In the genomic region with DNA sequence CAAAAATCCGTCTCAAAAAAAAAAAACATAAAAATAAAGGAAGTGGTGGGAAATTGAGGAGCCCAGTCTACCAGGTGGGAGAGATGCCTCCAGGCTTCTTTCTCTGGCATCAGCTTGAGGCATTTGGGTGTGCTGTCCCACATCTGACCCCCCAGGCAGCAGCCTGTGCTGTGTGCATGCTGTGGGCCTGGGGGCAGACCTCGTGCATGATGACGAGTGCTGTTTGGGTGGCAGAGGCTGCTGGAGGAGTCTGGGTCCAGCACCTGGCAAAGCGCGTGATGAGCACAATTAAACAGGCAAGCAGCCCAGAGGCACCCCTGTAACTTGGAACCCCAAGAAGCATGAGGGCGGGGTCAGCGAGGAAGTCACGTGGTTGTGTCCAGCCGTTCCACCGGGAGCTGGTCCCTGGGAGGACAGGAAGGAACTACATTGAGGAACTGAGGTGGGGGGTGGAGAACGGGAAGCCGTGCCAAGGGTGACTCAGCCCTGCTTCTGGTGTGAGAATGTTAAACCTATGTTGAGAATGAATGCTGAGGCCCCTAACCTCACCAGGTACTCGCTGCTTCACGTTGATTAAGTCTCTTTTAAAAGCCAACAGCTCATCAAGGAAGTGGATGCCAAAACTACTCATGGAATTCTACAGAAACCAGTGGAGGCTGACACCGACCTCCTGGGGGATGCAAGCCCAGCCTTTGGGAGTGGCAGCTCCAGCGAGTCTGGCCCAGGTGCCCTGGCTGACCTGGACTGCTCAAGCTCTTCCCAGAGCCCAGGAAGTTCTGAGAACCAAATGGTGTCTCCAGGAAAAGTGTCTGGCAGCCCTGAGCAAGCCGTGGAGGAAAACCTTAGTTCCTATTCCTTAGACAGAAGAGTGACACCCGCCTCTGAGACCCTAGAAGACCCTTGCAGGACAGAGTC, we compare ENCODE assay signal across 1 cellular context.
TF ChIP-seq lines count a peak whose summit lies in the region.

No MANE protein-coding gene starts in this region.

TF ChIP-seq in HCT116, 20 proteins besides CTCF, POLR2A, EP300 and RAD21:
- no peak for TF ChIP-seq SP1 (IDR thresholded peaks at IDR 0.05; ENCODE audit: low read depth)
- TF ChIP-seq, protein P1, sequence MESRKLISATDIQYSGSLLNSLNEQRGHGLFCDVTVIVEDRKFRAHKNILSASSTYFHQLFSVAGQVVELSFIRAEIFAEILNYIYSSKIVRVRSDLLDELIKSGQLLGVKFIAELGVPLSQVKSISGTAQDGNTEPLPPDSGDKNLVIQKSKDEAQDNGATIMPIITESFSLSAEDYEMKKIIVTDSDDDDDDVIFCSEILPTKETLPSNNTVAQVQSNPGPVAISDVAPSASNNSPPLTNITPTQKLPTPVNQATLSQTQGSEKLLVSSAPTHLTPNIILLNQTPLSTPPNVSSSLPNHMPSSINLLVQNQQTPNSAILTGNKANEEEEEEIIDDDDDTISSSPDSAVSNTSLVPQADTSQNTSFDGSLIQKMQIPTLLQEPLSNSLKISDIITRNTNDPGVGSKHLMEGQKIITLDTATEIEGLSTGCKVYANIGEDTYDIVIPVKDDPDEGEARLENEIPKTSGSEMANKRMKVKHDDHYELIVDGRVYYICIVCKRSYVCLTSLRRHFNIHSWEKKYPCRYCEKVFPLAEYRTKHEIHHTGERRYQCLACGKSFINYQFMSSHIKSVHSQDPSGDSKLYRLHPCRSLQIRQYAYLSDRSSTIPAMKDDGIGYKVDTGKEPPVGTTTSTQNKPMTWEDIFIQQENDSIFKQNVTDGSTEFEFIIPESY (IDR thresholded peaks at IDR 0.05; ENCODE audit: extremely low read depth, insufficient replicate concordance, low read length), result no peak
- TF ChIP-seq, protein P2, sequence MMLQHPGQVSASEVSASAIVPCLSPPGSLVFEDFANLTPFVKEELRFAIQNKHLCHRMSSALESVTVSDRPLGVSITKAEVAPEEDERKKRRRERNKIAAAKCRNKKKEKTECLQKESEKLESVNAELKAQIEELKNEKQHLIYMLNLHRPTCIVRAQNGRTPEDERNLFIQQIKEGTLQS (IDR thresholded peaks at IDR 0.05), result no peak
